ENCODE assay signal across 5 cellular contexts in the genomic region with DNA sequence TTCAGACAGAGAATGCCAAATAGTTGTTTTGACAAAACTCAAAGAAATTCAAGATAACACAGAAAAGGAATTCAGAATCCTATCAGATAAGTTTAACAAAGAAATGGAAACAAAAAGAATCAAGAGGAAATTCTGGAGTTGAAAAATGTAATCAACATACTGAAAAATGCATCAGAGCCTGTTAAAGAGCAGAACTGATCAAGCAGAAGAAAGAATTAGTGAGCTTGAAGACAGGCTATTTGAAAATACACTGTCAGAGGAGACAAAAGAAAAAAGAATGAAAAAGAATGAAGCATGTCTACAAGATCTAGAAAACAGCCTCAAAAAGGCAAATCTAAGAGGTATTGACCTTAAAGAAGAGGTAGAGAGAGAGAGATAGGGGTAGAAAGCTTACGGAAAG.
DNase-seq lines count a peak whose midpoint lies in the region; ATAC-seq, FAIRE-seq and TF ChIP-seq lines count a peak whose summit lies in the region.
"Not testable (repeated sequence)": the region's sequence is repeated elsewhere in the genome, so short reads cannot be mapped to it uniquely, and the experiment has no call there.

No MANE protein-coding gene starts in this region.

- DNase-seq in Caco-2; K562 (ENCODE audit: extremely low read depth in 1 of 4, low spot score in 3 of 4); HepG2 (ENCODE audit: low spot score): not testable (repeated sequence)

- intact Hi-C loops in Caco-2 (cut with micrococcal nuclease; ENCODE audit: unreplicated experiment); K562 (cut with micrococcal nuclease); HepG2 (cut with micrococcal nuclease; ENCODE audit: unreplicated experiment): not testable (repeated sequence)

- not testable (repeated sequence) for ATAC-seq in SK-N-SH treated with all-trans-retinoic acid at 6 μM for 48 hours, K562, HepG2

- not testable (repeated sequence) for H3K79me2 ChIP-seq in K562 (ENCODE audit: control insufficient read depth, insufficient read depth, low read length); HepG2 (ENCODE audit: insufficient read depth, low read length)

- CTCF ChIA-PET in Caco-2 (lab: Charles Lee); HEK293 (lab: Yijun Ruan, JAX); K562 (lab: Yijun Ruan, JAX; ENCODE audit: low intra/inter-chr PET ratio); HepG2 (lab: Yijun Ruan, JAX; ENCODE audit: low intra/inter-chr PET ratio, low total read pairs): not testable (repeated sequence)

- peaks cover 13% of the 10 kb centered on the region for H3K36me3 Mint-ChIP-seq in Caco-2 (ENCODE audit: insufficient read depth, unreplicated experiment)

- H4K20me1 ChIP-seq in K562 (replicated peaks; ENCODE audit: control insufficient read depth, insufficient read depth, low read length); HepG2 (ENCODE audit: insufficient read depth, low read length): not testable (repeated sequence)

- not testable (repeated sequence) for H3K27ac ChIP-seq in HEK293 (ENCODE audit: extremely low read depth, low read depth, low read length); K562 (ENCODE audit: extremely low read depth, low read depth, low read length); HepG2 (ENCODE audit: extremely low read length, insufficient read depth, low read length)

- TF ChIP-seq EP300 in K562 (IDR thresholded peaks at IDR 0.05; ENCODE audit: low read length); HepG2 (IDR thresholded peaks at IDR 0.05; ENCODE audit: low read depth in 2 of 2, low read length in 2 of 2); HepG2 (CRISPR knock-in tag; IDR thresholded peaks at IDR 0.05; ENCODE audit: borderline replicate concordance): not testable (repeated sequence)

- peak overlapping the region; percentile 4 for H3K4me3 Mint-ChIP-seq in Caco-2 (ENCODE audit: unreplicated experiment)

- not testable (repeated sequence) for H3K9ac ChIP-seq in K562 (ENCODE audit: insufficient read depth in 1 of 2, low read depth in 2 of 2, low read length in 2 of 2); HepG2 (ENCODE audit: insufficient read depth, low read depth, low read length)

- BruUV-seq in Caco-2 (replicated peaks; lab: Mats Ljungman, UMichigan); K562 (replicated peaks; lab: Mats Ljungman, UMichigan); HepG2 (replicated peaks; lab: Mats Ljungman, UMichigan): not testable (repeated sequence)

- H3K4me2 ChIP-seq in K562 (ENCODE audit: insufficient read depth, low read length); HepG2 (ENCODE audit: low read depth, low read length): not testable (repeated sequence)

- in situ Hi-C loops in K562 (cut with MboI); HepG2 (cut with HindIII; ENCODE audit: extremely low pct_ligation_motif_present, low pct_unique_long_range_greater_than_20kb): not testable (repeated sequence)

- peaks cover 19% of the 10 kb centered on the region for H3K9me3 Mint-ChIP-seq in Caco-2 (ENCODE audit: unreplicated experiment)

- not testable (repeated sequence) for H3K4me1 ChIP-seq in Caco-2; HEK293 (ENCODE audit: control insufficient read depth, insufficient read depth, low read length); K562 (replicated peaks in 1 of 2; ENCODE audit: control insufficient read depth in 2 of 2, insufficient read depth in 2 of 2, low read length in 2 of 2); HepG2 (ENCODE audit: insufficient read depth, low read length)

- FAIRE-seq in K562 (lab: Jason Lieb, UNC); HepG2 (lab: Jason Lieb, UNC): not testable (repeated sequence)

- not testable (repeated sequence) for H3K4me3 ChIP-seq in Caco-2 (ENCODE audit: low read depth, low read length); HEK293 (ENCODE audit: low read depth, low read length); K562; HepG2 (replicated peaks in 1 of 3; ENCODE audit: insufficient read depth in 1 of 3, low read depth in 2 of 3, low read length in 3 of 3)

- WGBS in K562 (ENCODE audit: insufficient coverage, low coverage, missing lambda C conversion rate) = 21% methylated on average over 1 of the region's 1 CpG
- WGBS in HepG2 (ENCODE audit: low lambda C conversion rate) = 64% methylated on average over 1 of the region's 1 CpG

- not testable (repeated sequence) for H3K27me3 Mint-ChIP-seq in Caco-2 (ENCODE audit: insufficient read depth, unreplicated experiment)

- H2AFZ ChIP-seq in K562 (ENCODE audit: low read depth, low read length); HepG2 (ENCODE audit: low read length): not testable (repeated sequence)

- not testable (repeated sequence) for TF ChIP-seq POLR2A in K562 (conservative IDR thresholded peaks at IDR 0.05); HepG2 (IDR thresholded peaks at IDR 0.05; ENCODE audit: insufficient read depth in 1 of 2, low read depth in 2 of 2, low read length in 2 of 2)

- TF ChIP-seq RAD21 in K562 (CRISPR knock-in tag; conservative IDR thresholded peaks at IDR 0.05 in 1 of 2, IDR thresholded peaks at IDR 0.05 in 1 of 2); HepG2 (CRISPR knock-in tag; IDR thresholded peaks at IDR 0.05): not testable (repeated sequence)

- H3K27ac Mint-ChIP-seq in Caco-2 (ENCODE audit: unreplicated experiment) = peak overlapping the region; percentile 39

- POLR2A ChIA-PET in Caco-2 (lab: Charles Lee); HEK293 (lab: Yijun Ruan, JAX); HepG2 (lab: Yijun Ruan, JAX): not testable (repeated sequence)
- POLR2A ChIA-PET in K562 (lab: Yijun Ruan, JAX) = interaction anchor here (0.7 to 2.3 kb wide), 2 partner anchors 10 to 145 kb away, joined by 3 to 7 read pairs; no protein-coding TSS in a partner anchor

- H3K9me3 ChIP-seq in Caco-2; HEK293 (ENCODE audit: control insufficient read depth, insufficient read depth, low read depth, low read length); K562 (replicated peaks; ENCODE audit: control insufficient read depth, insufficient read depth, low read depth, low read length); HepG2 (ENCODE audit: low read length): not testable (repeated sequence)

- not testable (repeated sequence) for TF ChIP-seq CTCF in Caco-2 (IDR thresholded peaks at IDR 0.05; ENCODE audit: insufficient read depth in 1 of 2, low read depth in 1 of 2, low read length in 1 of 2, severe bottlenecking in 1 of 2, unreplicated experiment in 1 of 2); HEK293 (tag by site-specific recombination; IDR thresholded peaks at IDR 0.05); K562 (IDR thresholded peaks at IDR 0.05 in 2 of 3, conservative IDR thresholded peaks at IDR 0.05 in 1 of 3; ENCODE audit: insufficient read depth in 2 of 3, low read depth in 1 of 3, low read length in 3 of 3); HepG2 (CRISPR knock-in tag; IDR thresholded peaks at IDR 0.05)

- H3K9me1 ChIP-seq in K562 (ENCODE audit: control insufficient read depth, insufficient read depth, low read length) = not testable (repeated sequence)

- not testable (repeated sequence) for H3K36me3 ChIP-seq in Caco-2 (ENCODE audit: control insufficient read depth, insufficient read depth, low read length); HEK293 (ENCODE audit: control insufficient read depth in 2 of 2, insufficient read depth in 1 of 2, low read length in 2 of 2); K562 (ENCODE audit: control insufficient read depth, insufficient read depth, low read length); HepG2 (replicated peaks in 1 of 2; ENCODE audit: control insufficient read depth in 1 of 2, insufficient read depth in 2 of 2, low read length in 2 of 2)

- peaks cover 23% of the 10 kb centered on the region for H3K4me1 Mint-ChIP-seq in Caco-2 (ENCODE audit: low read depth, unreplicated experiment)

- H3K27me3 ChIP-seq in Caco-2 (replicated peaks; ENCODE audit: control insufficient read depth, insufficient read depth, low read length); K562 (ENCODE audit: control insufficient read depth in 2 of 2, insufficient read depth in 2 of 2, low read length in 2 of 2); HepG2 (ENCODE audit: control insufficient read depth in 1 of 2, insufficient read depth in 2 of 2, low read length in 2 of 2): not testable (repeated sequence)

TF ChIP-seq in HEK293, 187 proteins besides CTCF, POLR2A, EP300 and RAD21:
- TF ChIP-seq SETDB1 (IDR thresholded peaks at IDR 0.05; ENCODE audit: insufficient read length, low read length) = peak; percentile 47

TF ChIP-seq in SK-N-SH treated with all-trans-retinoic acid at 6 μM for 48 hours, 23 proteins besides CTCF, POLR2A, EP300 and RAD21:
- TF ChIP-seq ZFP30 (CRISPR knock-in tag; IDR thresholded peaks at IDR 0.05) = peak; percentile 78
TF ChIP-seq in SK-N-SH treated with all-trans-retinoic acid at 6 μM for 48 hours: peak in this region for 1; not testable (repeated sequence) for 22.

TF ChIP-seq in HepG2, 621 proteins besides CTCF, POLR2A, EP300 and RAD21:
- 0 out of 2 replicates have a peak, but pooled peaks have one; percentile 53 for TF ChIP-seq ZNF160 (CRISPR knock-in tag; IDR thresholded peaks at IDR 0.05)
TF ChIP-seq in HepG2: peak in this region for 1; not testable (repeated sequence) for 620.
